In the genomic region with DNA sequence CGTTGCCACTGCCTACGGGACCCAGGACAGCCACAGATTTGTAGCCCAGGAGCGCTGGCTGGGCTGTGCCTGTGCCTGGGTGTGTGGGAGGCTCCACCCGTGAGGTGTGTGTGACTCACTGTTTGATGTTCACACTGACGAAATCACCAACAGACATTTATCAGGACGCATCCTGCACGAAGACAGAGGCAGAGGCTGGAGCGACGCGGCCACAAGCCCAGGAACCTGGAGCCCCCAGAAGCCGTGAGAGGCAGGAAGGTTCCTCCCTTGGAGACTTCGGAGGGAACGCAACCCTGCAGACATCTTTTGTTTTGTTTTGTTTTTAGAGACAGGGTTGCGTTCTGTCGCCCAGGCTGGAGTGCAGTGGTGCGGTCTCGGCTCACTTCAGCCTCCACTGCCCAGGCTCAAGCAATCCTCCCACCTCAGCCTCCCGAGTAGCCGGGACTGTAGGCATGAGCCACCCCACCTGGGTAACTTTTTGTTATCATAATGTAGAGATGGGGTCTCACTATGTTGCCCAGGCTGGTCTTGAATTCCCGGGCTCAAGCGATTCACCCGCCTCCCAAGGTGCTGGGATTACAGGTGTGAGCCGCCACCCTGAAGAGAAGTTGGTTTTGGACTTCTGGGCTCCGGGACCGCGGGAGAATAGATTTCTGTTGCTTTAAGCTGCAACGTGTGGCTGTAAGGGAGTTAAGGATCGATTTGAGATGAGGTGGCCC, we compare ENCODE assay signal across 11 cellular contexts. TPM values are rescaled to one million over a fixed set of nuclear protein-coding genes. Genes with fewer than 3 reads are reported as not detected.
DNase-seq lines count a peak whose midpoint lies in the region; ATAC-seq and FAIRE-seq lines count a peak whose summit lies in the region.
"Had no signal": no experiment of that assay in that cellular context is flagged by ENCODE, and none has a peak within 500 bp of the region (broad histone marks: within the 10 kb centered on the region; RNA-seq: fewer than 3 reads in every experiment).

No MANE protein-coding gene starts in this region.

- no peaks in the 10 kb centered on the region for H3K9me3 Mint-ChIP-seq in activated naive CD8-positive, alpha-beta T cell treated with anti-CD3 and anti-CD28 coated beads, Interleukin-2, amount 50 U/mL, for 24 hours
- H3K9me3 Mint-ChIP-seq: CD4-positive, CD25-positive, alpha-beta regulatory T cell; T-cell had no signal

- no peak for FAIRE-seq in GM19239 (lab: Jason Lieb, UNC)

- no peak overlapping the region for H3K4me3 Mint-ChIP-seq in activated naive CD8-positive, alpha-beta T cell treated with anti-CD3 and anti-CD28 coated beads, Interleukin-2, amount 50 U/mL, for 24 hours
- H3K4me3 Mint-ChIP-seq: CD4-positive, CD25-positive, alpha-beta regulatory T cell; T-cell had no signal

- peaks cover 4% of the 10 kb centered on the region for H3K4me1 Mint-ChIP-seq in activated naive CD8-positive, alpha-beta T cell treated with anti-CD3 and anti-CD28 coated beads, Interleukin-2, amount 50 U/mL, for 24 hours

- ATAC-seq in activated naive CD8-positive, alpha-beta T cell treated with anti-CD3 and anti-CD28 coated beads, Interleukin-2, amount 50 U/mL, for 24 hours = peak; percentile 83

- H3K36me3 Mint-ChIP-seq in activated naive CD8-positive, alpha-beta T cell treated with anti-CD3 and anti-CD28 coated beads, Interleukin-2, amount 50 U/mL, for 24 hours (ENCODE audit: low read depth) = no peaks in the 10 kb centered on the region
- H3K36me3 Mint-ChIP-seq: CD4-positive, CD25-positive, alpha-beta regulatory T cell; T-cell had no signal

- H3K27me3 Mint-ChIP-seq in activated naive CD8-positive, alpha-beta T cell treated with anti-CD3 and anti-CD28 coated beads, Interleukin-2, amount 50 U/mL, for 24 hours = no peaks in the 10 kb centered on the region
- H3K27me3 Mint-ChIP-seq: CD4-positive, CD25-positive, alpha-beta regulatory T cell; T-cell had no signal

- H3K27ac Mint-ChIP-seq in activated naive CD8-positive, alpha-beta T cell treated with anti-CD3 and anti-CD28 coated beads, Interleukin-2, amount 50 U/mL, for 24 hours = no peak overlapping the region
- H3K27ac Mint-ChIP-seq: T-cell had no signal

- DNase-seq in Daoy (ENCODE audit: low read depth) (peak; percentile 38), NCI-H226 (peak; percentile 71), nucleus accumbens (lab: John Stamatoyannopoulos, UW) (peak in 29 of 56 donors; percentile 3 to 70 (median 20)), GM19239 (ENCODE audit: insufficient read length, low spot score) (no peak), COLO668 (lab: John Stamatoyannopoulos, UW; ENCODE audit: unreplicated experiment) (no peak), NCI-H1092 (lab: John Stamatoyannopoulos, UW) (no peak), NOMO-1 treated with DMSO at 0.1 percent for 48 hours (lab: John Stamatoyannopoulos, UW; ENCODE audit: unreplicated experiment) (no peak)
- peak; percentile 31 for DNase-seq in activated naive CD8-positive, alpha-beta T cell treated with anti-CD3 and anti-CD28 coated beads, Interleukin-2, amount 50 U/mL, for 24 hours
- DNase-seq: CD4-positive, CD25-positive, alpha-beta regulatory T cell; substantia nigra; T-cell had no signal

RNA-seq across cellular contexts. Expression of a gene that starts 25.0 kb away (rescaled TPM):
- 73.1 and 92.5 TPM in 2 replicates for total RNA-seq in Daoy (2014; rRNA removed; shearing (Covaris generic))

RNA-seq across cellular contexts. Expression of a gene that starts 33.3 kb away (rescaled TPM):
- total RNA-seq in Daoy (2014; rRNA removed; shearing (Covaris generic)) = 5.9 and 12.0 TPM in 2 replicates

RNA-seq across cellular contexts. Expression of a gene that starts 41.1 kb away (rescaled TPM):
- total RNA-seq in Daoy (2014; rRNA removed; shearing (Covaris generic)) = not detected in 2 replicates
- total RNA-seq: CD4-positive, CD25-positive, alpha-beta regulatory T cell had no signal

RNA-seq across cellular contexts. Expression of a gene that starts 42.0 kb away (rescaled TPM):
- not detected in 2 replicates for total RNA-seq in Daoy (2014; rRNA removed; shearing (Covaris generic))

RNA-seq across cellular contexts. Expression of a gene that starts 46.1 kb away (rescaled TPM):
- 35.8 and 40.8 TPM in 2 replicates for total RNA-seq in Daoy (2014; rRNA removed; shearing (Covaris generic))

Comparison
In these comparisons a context has a peak if more than half of its experiments do, and no peak if none do; other contexts are left out.
1. DNase-seq: peak in Daoy (single experiment), NCI-H226 (single experiment), activated naive CD8-positive, alpha-beta T cell treated with anti-CD3 and anti-CD28 coated beads, Interleukin-2, amount 50 U/mL, for 24 hours (single experiment) and nucleus accumbens (29 of 56); none in GM19239 (single experiment), COLO668 (single experiment), NCI-H1092 (single experiment) and NOMO-1 treated with DMSO at 0.1 percent for 48 hours (single experiment).